Comparison of ENCODE assay signal across 27 cellular contexts in genomic region chr5:166251786-166252185, GRCh38.
"Had no signal": no experiment of that assay in that cellular context is flagged by ENCODE, and none has a peak within 500 bp of the region (broad histone marks: within the 10 kb centered on the region; RNA-seq: fewer than 3 reads in every experiment).

No MANE protein-coding gene starts in this region.

- ATAC-seq: activated naive CD4-positive, alpha-beta T cell treated with anti-CD3 and anti-CD28 coated beads, Interleukin-2, amount 50 U/mL, for 72 hours; activated naive CD8-positive, alpha-beta T cell treated with anti-CD3 and anti-CD28 coated beads, Interleukin-2, amount 50 U/mL, for 24 hours; activated T-cell treated with anti-CD3 and anti-CD28 coated beads, Interleukin-2, amount 50 U/mL, for 4 hours; T-cell had no signal

- DNase-seq: activated B cell treated with CpG ODN at 0.5 μM for 24 hours; activated CD4-positive, alpha-beta memory T cell treated with anti-CD3 and anti-CD28 coated beads for 36 hours; activated CD4-positive, alpha-beta T cell treated with anti-CD3 and anti-CD28 coated beads for 1 hour; activated CD4-positive, alpha-beta T cell treated with anti-CD3 and anti-CD28 coated beads, Interleukin-2, amount 10 ng/mL, durations not matched to agents 7 days and 5 days; activated CD8-positive, alpha-beta memory T cell treated with anti-CD3 and anti-CD28 coated beads for 24 hours; activated effector memory CD4-positive, alpha-beta T cell treated with anti-CD3 and anti-CD28 coated beads, Interleukin-2, amount 50 U/mL, for 16 hours; activated naive CD4-positive, alpha-beta T cell treated with Interleukin-2 at 50 U/mL for 16 hours; activated naive CD8-positive, alpha-beta T cell treated with anti-CD3 and anti-CD28 coated beads, Interleukin-2, amount 50 U/mL, for 24 hours; activated T-cell treated with anti-CD3 and anti-CD28 coated beads, Interleukin-2, amount 50 U/mL, for 4 hours; amygdala; brain microvascular endothelial cell; MG63; NCI-H1105; NCI-H1436; NCI-H1694 treated with DMSO at 0.1 percent for 48 hours; NCI-H2029 treated with DMSO at 0.1 percent for 48 hours; NCI-H345; NCI-H510A; NCI-H526 treated with DMSO at 0.1 percent for 48 hours; NCI-H82; Peyer's patch; SIG-M5; T-cell; T-helper 2 cell; T1000 had no signal

- H3K4me3 ChIP-seq: cardiac muscle cell, MG63, Peyer's patch had no signal
